In the genomic region with DNA sequence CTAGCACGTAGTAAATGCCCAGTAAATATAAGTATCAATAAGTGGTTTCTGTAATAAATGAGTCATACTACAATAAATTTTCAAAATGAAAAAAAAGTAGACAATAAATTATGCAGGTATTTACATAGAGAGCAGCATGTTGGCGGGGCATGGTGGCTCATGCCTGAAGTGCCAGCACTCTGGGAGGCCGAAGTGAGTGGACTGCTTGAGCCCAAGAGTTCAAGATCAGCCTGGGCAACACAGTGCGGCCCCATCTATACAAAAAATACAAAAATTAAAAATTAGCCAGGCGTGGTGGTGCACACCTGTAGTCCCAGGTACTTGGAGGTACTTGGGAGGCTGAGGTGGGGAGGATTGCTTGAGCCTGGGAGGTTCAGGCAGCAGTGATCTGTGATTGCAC, we compare ENCODE assay signal across 9 cellular contexts.
"Had no signal": no experiment of that assay in that cellular context is flagged by ENCODE, and none has a peak within 500 bp of the region (broad histone marks: within the 10 kb centered on the region; RNA-seq: fewer than 3 reads in every experiment).

No MANE protein-coding gene starts in this region.

- ATAC-seq: HCT116, HepG2 had no signal

- H3K9me3 Mint-ChIP-seq: HFFc6 had no signal

- H3K9me3 ChIP-seq: HAP-1 had no signal

- H3K4me3 Mint-ChIP-seq: HFFc6 had no signal

- H3K27me3 Mint-ChIP-seq: IgD-negative memory B cell had no signal

- H3K4me1 ChIP-seq: HAP-1 had no signal

- H3K27ac ChIP-seq: GM23248, HL-60 had no signal

- H3K27ac Mint-ChIP-seq: HFFc6, IgD-negative memory B cell had no signal

- H2AFZ ChIP-seq: GM23248 had no signal

- H3K4me3 ChIP-seq: GM23248, HAP-1 had no signal

- H3K36me3 ChIP-seq: HAP-1 had no signal

- DNase-seq: GM23248, GOT3, H7, HFFc6 had no signal

- H3K9ac ChIP-seq: GM23248 had no signal

- H3K4me1 Mint-ChIP-seq: IgD-negative memory B cell had no signal
